In the genomic region with DNA sequence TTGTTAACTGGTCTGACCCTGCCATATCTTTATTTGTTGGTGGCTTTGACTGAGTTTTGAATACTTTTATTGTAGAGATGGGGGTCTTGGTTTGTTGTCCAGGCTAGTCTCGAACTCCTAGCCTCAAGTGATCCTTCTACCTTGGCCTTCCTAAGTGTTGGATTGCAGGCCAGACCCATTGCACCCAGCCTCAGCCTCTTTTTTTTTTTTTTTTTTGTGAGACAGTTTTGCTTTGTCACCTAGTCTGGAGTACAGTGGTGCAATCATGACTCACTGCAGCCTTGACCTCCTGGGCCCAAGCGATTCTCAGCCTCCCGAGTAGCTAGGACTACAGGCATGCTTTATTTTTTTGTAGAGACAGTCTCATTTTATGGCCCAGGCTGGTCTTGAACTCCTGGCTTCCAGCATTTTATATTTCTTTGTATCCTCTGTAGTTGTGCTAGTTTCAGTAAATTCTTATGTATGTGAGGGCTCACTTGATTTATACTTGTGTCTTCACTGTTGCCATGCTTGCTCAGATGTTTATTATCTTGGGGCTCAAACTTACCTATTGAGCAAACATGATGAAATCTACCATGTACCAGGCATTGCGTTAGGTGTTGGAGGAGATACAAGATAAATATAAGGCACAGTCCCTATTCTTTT, we compare ENCODE assay signal across 8 cellular contexts. TPM values are rescaled to one million over a fixed set of nuclear protein-coding genes. Genes with fewer than 3 reads are reported as not detected.
DNase-seq lines count a peak whose midpoint lies in the region; ATAC-seq, FAIRE-seq and TF ChIP-seq lines count a peak whose summit lies in the region.

No MANE protein-coding gene starts in this region.

- no peak overlapping the region for H2AK9ac ChIP-seq in IMR-90 (replicated peaks; ENCODE audit: low read depth, low read length, poor library complexity)

- peak overlapping the region; percentile 55; the same call in 1 of the 2 replicates for H3K14ac ChIP-seq in IMR-90 (replicated peaks; ENCODE audit: low read depth, low read length)

- H3K79me2 ChIP-seq in K562 (ENCODE audit: control insufficient read depth, insufficient read depth, low read length) = peaks cover 91% of the 10 kb centered on the region

- in situ Hi-C loops in ACHN (cut with HindIII; ENCODE audit: low pct_ligation_motif_present, low pct_unique_long_range_greater_than_20kb, low sequenced_read_pairs) = no loop called here
- in situ Hi-C loops in IMR-90 (cut with MboI; ENCODE audit: low sequenced_read_pairs) = no loop called here
- in situ Hi-C loops in K562 (cut with MboI) = no loop called here

- DNase-seq in ACHN (peak; percentile 76), IMR-90 (peak; percentile 93), K562 (ENCODE audit: extremely low read depth in 1 of 4, low spot score in 3 of 4) (peak in 2 of 4 experiments; percentile 61 to 93), lower lobe of right lung (peak; percentile 56), Ammon's horn (ENCODE audit: low spot score) (no peak)

- no peak overlapping the region; the same call in 1 of the 2 replicates for H2BK120ac ChIP-seq in IMR-90 (ENCODE audit: low read depth, low read length)

- peak; percentile 75 for TF ChIP-seq EP300 in K562 (IDR thresholded peaks at IDR 0.05; ENCODE audit: low read length)

- no peaks in the 10 kb centered on the region; the same call in 1 of the 2 replicates for H3K36me3 ChIP-seq in IMR-90 (ENCODE audit: control insufficient read depth, insufficient read depth, low read length)
- peaks cover 38% of the 10 kb centered on the region for H3K36me3 ChIP-seq in K562 (ENCODE audit: control insufficient read depth, insufficient read depth, low read length)
- H3K36me3 ChIP-seq in lower lobe of right lung = peaks cover 8% of the 10 kb centered on the region

- H2BK15ac ChIP-seq in IMR-90 (ENCODE audit: low read depth, low read length) = no peak overlapping the region; the same call in 2 of the 3 replicates

- H3K79me1 ChIP-seq in IMR-90 (ENCODE audit: low read depth in 1 of 2, low read length in 2 of 2) = peaks cover 0 to 55% of the 10 kb centered on the region in 2 experiments; a peak in 2 of 4 replicates

- peak overlapping the region; percentile 71 for H3K4ac ChIP-seq in IMR-90 (ENCODE audit: low read depth, low read length)

- no peak overlapping the region for H2AK5ac ChIP-seq in IMR-90 (ENCODE audit: low read depth, low read length)

- BruUV-seq in IMR-90 (replicated peaks; lab: Mats Ljungman, UMichigan) (no TSS peak), K562 (replicated peaks; lab: Mats Ljungman, UMichigan) (no TSS peak)

- H3K27me3 ChIP-seq in IMR-90 (ENCODE audit: control insufficient read depth, insufficient read depth, low read length) (no peaks in the 10 kb centered on the region), K562 (ENCODE audit: control insufficient read depth in 2 of 2, insufficient read depth in 2 of 2, low read length in 2 of 2) (no peaks in the 10 kb centered on the region), lower lobe of right lung (ENCODE audit: low read depth) (no peaks in the 10 kb centered on the region)

- H3K4me1 ChIP-seq in IMR-90 (ENCODE audit: control insufficient read depth, insufficient read depth, low read length) = peaks cover 13% of the 10 kb centered on the region
- H3K4me1 ChIP-seq in K562 (replicated peaks in 1 of 2; ENCODE audit: control insufficient read depth in 2 of 2, insufficient read depth in 2 of 2, low read length in 2 of 2) = peaks cover 16 to 31% of the 10 kb centered on the region in 2 experiments; a peak in 4 of 5 replicates
- peaks cover 58% of the 10 kb centered on the region for H3K4me1 ChIP-seq in lower lobe of right lung

- intact Hi-C loops in IMR-90 (cut with micrococcal nuclease) = no loop called here
- intact Hi-C loops in K562 (cut with micrococcal nuclease) = loop anchor here (2.0 kb wide), 1 partner anchor 24 kb away; a partner anchor contains a TSS
- intact Hi-C loops in lower lobe of right lung (cut with DNase I) = no loop called here

- peak overlapping the region; percentile 79 for H2BK5ac ChIP-seq in IMR-90 (ENCODE audit: low read depth, low read length, poor library complexity, severe bottlenecking)

- POLR2A ChIA-PET in IMR-90 (lab: Charles Lee; ENCODE audit: unreplicated experiment) (no interaction called here), K562 (lab: Yijun Ruan, JAX) (interaction anchor here (0.6 to 4.7 kb wide), 11 partner anchors 8 to 156 kb away, joined by 3 to 33 read pairs (median 3); a partner anchor contains a TSS)

- H3K18ac ChIP-seq in IMR-90 (ENCODE audit: low read depth, low read length) = peak overlapping the region; percentile 28; the same call in 1 of the 2 replicates

- H4K20me1 ChIP-seq in IMR-90 (ENCODE audit: insufficient read depth, low read length) (peaks cover 83% of the 10 kb centered on the region), K562 (replicated peaks; ENCODE audit: control insufficient read depth, insufficient read depth, low read length) (no peaks in the 10 kb centered on the region; the same call in 1 of the 2 replicates)

- FAIRE-seq in K562 (lab: Jason Lieb, UNC) = peak; percentile 99

- H3K9ac ChIP-seq in IMR-90 (ENCODE audit: low read depth, low read length) (no peak overlapping the region), K562 (ENCODE audit: insufficient read depth in 1 of 2, low read depth in 2 of 2, low read length in 2 of 2) (peak overlapping the region in 1 of 2 experiments; percentile 68; a peak in 3 of 4 replicates)

- H3K9me3 ChIP-seq in IMR-90 (ENCODE audit: control insufficient read depth, insufficient read depth, low read length) (no peaks in the 10 kb centered on the region), K562 (replicated peaks; ENCODE audit: control insufficient read depth, insufficient read depth, low read depth, low read length) (no peaks in the 10 kb centered on the region), lower lobe of right lung (no peaks in the 10 kb centered on the region)

- H3K4me2 ChIP-seq in IMR-90 (ENCODE audit: low read depth, low read length) (peak overlapping the region; percentile 6; the same call in 1 of the 2 replicates), K562 (ENCODE audit: insufficient read depth, low read length) (peak overlapping the region; percentile 70)

- peak overlapping the region; percentile 60; the same call in 1 of the 2 replicates for H3K27ac ChIP-seq in IMR-90 (ENCODE audit: insufficient read depth, low read length)
- peak overlapping the region; percentile 93 for H3K27ac ChIP-seq in K562 (ENCODE audit: extremely low read depth, low read depth, low read length)
- peak overlapping the region; percentile 59 for H3K27ac ChIP-seq in lower lobe of right lung

- ATAC-seq in IMR-90 (ENCODE audit: low read depth) = peak; percentile 76
- ATAC-seq in K562 = peak; percentile 97
- peak; percentile 83 to 89 for ATAC-seq in lower lobe of right lung
- ATAC-seq in HG03521 (IDR thresholded peaks at IDR 0.05; ENCODE audit: unreplicated experiment) = no peak
- ATAC-seq in HG02678 (IDR thresholded peaks at IDR 0.05; ENCODE audit: unreplicated experiment) = no peak
- no peak for ATAC-seq in HG03460 (IDR thresholded peaks at IDR 0.05; ENCODE audit: unreplicated experiment)

- TF ChIP-seq CTCF in IMR-90 (conservative IDR thresholded peaks at IDR 0.05; ENCODE audit: low read depth, low read length) = no peak
- TF ChIP-seq CTCF in K562 (IDR thresholded peaks at IDR 0.05 in 2 of 3, conservative IDR thresholded peaks at IDR 0.05 in 1 of 3; ENCODE audit: insufficient read depth in 2 of 3, low read depth in 1 of 3, low read length in 3 of 3) = no peak
- TF ChIP-seq CTCF in lower lobe of right lung (IDR thresholded peaks at IDR 0.05) = no peak

- dilution Hi-C loops in IMR-90 (cut with HindIII; ENCODE audit: low sequenced_read_pairs, unreplicated experiment) = no loop called here

- H4K5ac ChIP-seq in IMR-90 (ENCODE audit: low read depth, low read length) = no peak overlapping the region

- H4K8ac ChIP-seq in IMR-90 (ENCODE audit: low read depth in 2 of 2, low read length in 2 of 2) = peak overlapping the region in 1 of 2 experiments; percentile 69; a peak in 1 of 4 replicates

- H3K4me3 ChIP-seq in IMR-90 (ENCODE audit: insufficient read depth, low read depth, low read length) (no peak overlapping the region), K562 (no peak overlapping the region), lower lobe of right lung (no peak overlapping the region)

- peak overlapping the region; percentile 16 for H4K91ac ChIP-seq in IMR-90 (ENCODE audit: insufficient read depth, low read depth, low read length)

- no CpG with 5 or more reads among the region's 4 CpGs for WGBS in IMR-90 (ENCODE audit: extremely low coverage in 2 of 2, insufficient read length in 1 of 2), 2 experiments
- 0% methylated on average over 4 of the region's 4 CpGs for whole genome bisulfite sequencing in K562 (ENCODE audit: insufficient coverage, low coverage, missing lambda C conversion rate)

- no peak for TF ChIP-seq POLR2A in IMR-90 (IDR thresholded peaks at IDR 0.05; ENCODE audit: low read depth, low read length)
- TF ChIP-seq POLR2A in K562 (conservative IDR thresholded peaks at IDR 0.05) = no peak

- no peak for TF ChIP-seq RAD21 in IMR-90 (IDR thresholded peaks at IDR 0.05; ENCODE audit: low read length)
- 0 out of 4 replicates have a peak, but pooled peaks of 1 of the 2 experiments have one; percentile 11 for TF ChIP-seq RAD21 in K562 (CRISPR knock-in tag; conservative IDR thresholded peaks at IDR 0.05 in 1 of 2, IDR thresholded peaks at IDR 0.05 in 1 of 2)

- no peak overlapping the region for H3K56ac ChIP-seq in IMR-90 (ENCODE audit: extremely low read depth, insufficient read depth, low read length)

- no peak overlapping the region for H2BK20ac ChIP-seq in IMR-90 (ENCODE audit: low read depth, low read length)

- H2AFZ ChIP-seq in IMR-90 (replicated peaks; ENCODE audit: low read length, poor library complexity) = no peak overlapping the region
- H2AFZ ChIP-seq in K562 (ENCODE audit: low read depth, low read length) = no peak overlapping the region

- peaks cover 16% of the 10 kb centered on the region for H3K9me1 ChIP-seq in IMR-90 (ENCODE audit: insufficient read depth, low read length)
- peaks cover 6% of the 10 kb centered on the region for H3K9me1 ChIP-seq in K562 (ENCODE audit: control insufficient read depth, insufficient read depth, low read length)

- no peak overlapping the region for H3K23ac ChIP-seq in IMR-90 (ENCODE audit: low read depth, low read length)

- CTCF ChIA-PET in IMR-90 (lab: Yijun Ruan, JAX) (interaction anchor here (0.5 kb wide), 1 partner anchor 345 kb away, joined by 3 read pairs; no protein-coding TSS in a partner anchor), K562 (lab: Yijun Ruan, JAX; ENCODE audit: low intra/inter-chr PET ratio) (no interaction called here)

RNA-seq across cellular contexts. Expression of a gene that starts 24.1 kb away (rescaled TPM):
- total RNA-seq in IMR-90 (2012; rRNA removed) = 66.5 and 73.9 TPM in 2 replicates
- 48.9 and 60.6 TPM in 2 replicates for polyA plus RNA-seq in IMR-90 (2012; rRNA removed)
- 13.2 and 15.1 TPM in 2 replicates for polyA plus RNA-seq in IMR-90 (2012; cell fraction: cytosol; rRNA removed)
- polyA plus RNA-seq in IMR-90 (2012; cell fraction: nucleus; rRNA removed; ENCODE audit: low replicate concordance) = 11.6 and 41.9 TPM in 2 replicates
- 53.3 and 99.3 TPM in 2 replicates for total RNA-seq in K562 (2011; cell fraction: chromatin; rRNA removed; ENCODE audit: low replicate concordance)
- 40.0 and 45.4 TPM in 2 replicates for total RNA-seq in K562 (2011; cell fraction: nucleolus; rRNA removed)
- 40.3 and 53.6 TPM in 2 replicates for total RNA-seq in K562 (2011; cell fraction: nucleoplasm; rRNA removed)
- total RNA-seq in K562 (2014; rRNA removed) = 67.9 and 70.5 TPM in 2 replicates
- total RNA-seq in K562 (2014; rRNA removed; fragmentation: Illumina TruSeq; extraction: Trizol) = 100 and 118 TPM in 2 replicates
- 125 and 128 TPM in 2 replicates for total RNA-seq in K562 (2015; rRNA removed; fragmentation: Illumina TruSeq; extraction: Trizol)
- total RNA-seq in K562 (2021) = 107 and 123 TPM in 2 replicates
- 101 and 113 TPM in 2 replicates for polyA plus RNA-seq in K562 (2011; rRNA removed)
- 36.7 and 54.3 TPM in 2 replicates for polyA plus RNA-seq in K562 (2011; cell fraction: cytosol; rRNA removed)
- polyA plus RNA-seq in K562 (2011; cell fraction: nucleus; rRNA removed) = 58.5 and 65.3 TPM in 2 replicates
- polyA plus RNA-seq in K562 (2012) = 61.1 and 64.3 TPM in 2 replicates
- 133 TPM in 2 replicates for polyA plus RNA-seq in K562 (2014; fragmentation: Illumina TruSeq; extraction: Trizol)
- polyA plus RNA-seq in K562 (2014; fragmentation: Nextera tagmentation; extraction: Ambion mirVana) = 100 to 1,000 TPM in 1 of 2 experiments, 10 to 100 TPM in 1; 66.2 to 135 TPM
- polyA plus RNA-seq in K562 (2014; rRNA removed) = 76.9 and 99.0 TPM in 2 replicates
- 180 TPM in 2 replicates for polyA minus RNA-seq in K562 (2011; rRNA and poly(A)+ RNA removed)
- 49.1 and 81.3 TPM in 2 replicates for polyA minus RNA-seq in K562 (2011; cell fraction: cytosol; rRNA and poly(A)+ RNA removed)
- polyA minus RNA-seq in K562 (2011; cell fraction: nucleus; rRNA and poly(A)+ RNA removed) = 29.9 and 65.6 TPM in 2 replicates
- total RNA-seq in lower lobe of right lung = 81.0 TPM

RNA-seq across cellular contexts. Expression of a gene that starts 57.8 kb away (rescaled TPM):
- 1.8 and 1.9 TPM in 2 replicates for total RNA-seq in IMR-90 (2012; rRNA removed)
- 11.0 and 11.9 TPM in 2 replicates for polyA plus RNA-seq in IMR-90 (2012; rRNA removed)
- polyA plus RNA-seq in IMR-90 (2012; cell fraction: cytosol; rRNA removed) = 2.6 and 2.9 TPM in 2 replicates
- 65.3 and 92.1 TPM in 2 replicates for polyA plus RNA-seq in IMR-90 (2012; cell fraction: nucleus; rRNA removed; ENCODE audit: low replicate concordance)
- total RNA-seq in K562 (2011; cell fraction: chromatin; rRNA removed; ENCODE audit: low replicate concordance) = 21.5 and 49.5 TPM in 2 replicates
- 24.7 and 26.5 TPM in 2 replicates for total RNA-seq in K562 (2011; cell fraction: nucleolus; rRNA removed)
- 18.4 and 19.1 TPM in 2 replicates for total RNA-seq in K562 (2011; cell fraction: nucleoplasm; rRNA removed)
- 1.4 and 3.0 TPM in 2 replicates for total RNA-seq in K562 (2014; rRNA removed)
- total RNA-seq in K562 (2014; rRNA removed; fragmentation: Illumina TruSeq; extraction: Trizol) = 0.89 and 1.1 TPM in 2 replicates
- total RNA-seq in K562 (2015; rRNA removed; fragmentation: Illumina TruSeq; extraction: Trizol) = 1.7 and 1.8 TPM in 2 replicates
- 3.0 and 4.3 TPM in 2 replicates for total RNA-seq in K562 (2021)
- polyA plus RNA-seq in K562 (2011; rRNA removed) = 2.7 and 5.6 TPM in 2 replicates
- polyA plus RNA-seq in K562 (2011; cell fraction: cytosol; rRNA removed) = 2.1 and 2.6 TPM in 2 replicates
- 26.0 and 26.6 TPM in 2 replicates for polyA plus RNA-seq in K562 (2011; cell fraction: nucleus; rRNA removed)
- polyA plus RNA-seq in K562 (2012) = 4.1 and 6.9 TPM in 2 replicates
- polyA plus RNA-seq in K562 (2014; fragmentation: Illumina TruSeq; extraction: Trizol) = 3.0 and 4.5 TPM in 2 replicates
- under 1 TPM; 0.01 to 0.07 TPM for polyA plus RNA-seq in K562 (2014; fragmentation: Nextera tagmentation; extraction: Ambion mirVana)
- polyA plus RNA-seq in K562 (2014; rRNA removed) = 3.3 and 4.7 TPM in 2 replicates
- 1.6 and 2.3 TPM in 2 replicates for polyA minus RNA-seq in K562 (2011; rRNA and poly(A)+ RNA removed)
- polyA minus RNA-seq in K562 (2011; cell fraction: cytosol; rRNA and poly(A)+ RNA removed) = 1.9 and 2.2 TPM in 2 replicates
- polyA minus RNA-seq in K562 (2011; cell fraction: nucleus; rRNA and poly(A)+ RNA removed) = 8.5 and 15.1 TPM in 2 replicates
- 8.5 TPM for total RNA-seq in lower lobe of right lung

Comparison
In these comparisons a context has a peak if more than half of its experiments do, and no peak if none do; other contexts are left out.
1. ATAC-seq: peak in IMR-90 (single experiment), K562 (single experiment) and lower lobe of right lung (2 of 2); none in HG03521 (single experiment), HG02678 (single experiment) and HG03460 (single experiment).
2. Peak in every context shown above with its lines, with median percentiles within 50 percentile points of each other: H3K27ac ChIP-seq.